In genomic region chr2:120542911-120543527, GRCh38 we compare ENCODE assay signal across 1 cellular context.
A peak's percentile ranks its signal among the peaks of the same experiment; 100 is the strongest.
TF ChIP-seq lines count a peak whose summit lies in the region.

No MANE protein-coding gene starts in this region.

TF ChIP-seq in HepG2, 621 proteins besides CTCF, POLR2A, EP300 and RAD21 (continued from another document and continues in another):
- TF ChIP-seq ZNF362 (CRISPR knock-in tag; IDR thresholded peaks at IDR 0.05; ENCODE audit: borderline replicate concordance) (peak; percentile 47; the same call in 1 of the 2 replicates), TOPORS (CRISPR knock-in tag; IDR thresholded peaks at IDR 0.05) (no peak), ZNF652 (CRISPR knock-in tag; IDR thresholded peaks at IDR 0.05; ENCODE audit: borderline replicate concordance, low read depth) (no peak; the same call in 1 of the 2 replicates), RNF2 (conservative IDR thresholded peaks at IDR 0.05; ENCODE audit: low read depth) (peak; percentile 69; the same call in 1 of the 2 replicates), ZNF30 (CRISPR knock-in tag; IDR thresholded peaks at IDR 0.05) (0 out of 2 replicates have a peak, but pooled peaks have one; percentile 33), RFX5 (IDR thresholded peaks at IDR 0.05; ENCODE audit: low read depth, low read length) (no peak), GTF2F1 (IDR thresholded peaks at IDR 0.05; ENCODE audit: low read length) (no peak), MZF1 (CRISPR knock-in tag; IDR thresholded peaks at IDR 0.05; ENCODE audit: borderline replicate concordance) (no peak), KLF6 (CRISPR knock-in tag; IDR thresholded peaks at IDR 0.05) (no peak), CREB1 (IDR thresholded peaks at IDR 0.05) (no peak), CREB1 (CRISPR knock-in tag; IDR thresholded peaks at IDR 0.05) (peak; percentile 23; the same call in 1 of the 2 replicates), MEF2D (CRISPR knock-in tag; IDR thresholded peaks at IDR 0.05) (0 out of 2 replicates have a peak, but pooled peaks have one; percentile 18), ZNF564 (CRISPR knock-in tag; IDR thresholded peaks at IDR 0.05) (peak; percentile 66), DBP (CRISPR knock-in tag; IDR thresholded peaks at IDR 0.05; ENCODE audit: not compliant biosample characterization) (no peak), ZNF816 (CRISPR knock-in tag; IDR thresholded peaks at IDR 0.05; ENCODE audit: borderline replicate concordance) (peak; percentile 58; the same call in 1 of the 2 replicates), ZNF639 (CRISPR knock-in tag; conservative IDR thresholded peaks at IDR 0.05) (0 out of 2 replicates have a peak, but pooled peaks have one; percentile 34), NR2C2 (CRISPR knock-in tag; IDR thresholded peaks at IDR 0.05; ENCODE audit: borderline replicate concordance) (peak; percentile 32; the same call in 1 of the 2 replicates), ELF3 (CRISPR knock-in tag; IDR thresholded peaks at IDR 0.05) (peak; percentile 44; the same call in 1 of the 2 replicates), TARDBP (CRISPR knock-in tag; IDR thresholded peaks at IDR 0.05) (peak; percentile 72; the same call in 1 of the 2 replicates), ZNF317 (CRISPR knock-in tag; IDR thresholded peaks at IDR 0.05) (peak; percentile 98), ZBTB37 (CRISPR knock-in tag; IDR thresholded peaks at IDR 0.05) (no peak), SOX5 (CRISPR knock-in tag; IDR thresholded peaks at IDR 0.05; ENCODE audit: borderline replicate concordance) (peak; percentile 69; the same call in 1 of the 2 replicates), KDM6A (CRISPR knock-in tag; IDR thresholded peaks at IDR 0.05; ENCODE audit: low read depth) (peak; percentile 38; the same call in 1 of the 2 replicates), SAP130 (CRISPR knock-in tag; IDR thresholded peaks at IDR 0.05; ENCODE audit: low read depth) (peak; percentile 65), ZBTB39 (CRISPR knock-in tag; IDR thresholded peaks at IDR 0.05) (no peak), ZNF251 (CRISPR knock-in tag; IDR thresholded peaks at IDR 0.05) (no peak; the same call in 1 of the 2 replicates), ZBTB7B (CRISPR knock-in tag; IDR thresholded peaks at IDR 0.05) (peak; percentile 59; the same call in 1 of the 2 replicates), BHLHE40 (IDR thresholded peaks at IDR 0.05; ENCODE audit: low read length) (no peak), ZNF563 (CRISPR knock-in tag; IDR thresholded peaks at IDR 0.05) (peak; percentile 53; the same call in 1 of the 2 replicates), SATB2 (CRISPR knock-in tag; IDR thresholded peaks at IDR 0.05) (no peak), PRPF4 (IDR thresholded peaks at IDR 0.05; ENCODE audit: low read depth, low read length, poor library complexity, severe bottlenecking) (no peak), ARNTL (CRISPR knock-in tag; IDR thresholded peaks at IDR 0.05) (peak; percentile 55; the same call in 1 of the 2 replicates), ZNF136 (CRISPR knock-in tag; IDR thresholded peaks at IDR 0.05; ENCODE audit: low read depth) (no peak), SYNCRIP (IDR thresholded peaks at IDR 0.05; ENCODE audit: insufficient read depth, low read depth, low read length) (no peak), NFYC (CRISPR knock-in tag; IDR thresholded peaks at IDR 0.05) (no peak), CERS6 (CRISPR knock-in tag; IDR thresholded peaks at IDR 0.05) (0 out of 2 replicates have a peak, but pooled peaks have one; percentile 56), ZNF451 (CRISPR knock-in tag; IDR thresholded peaks at IDR 0.05) (0 out of 2 replicates have a peak, but pooled peaks have one; percentile 59), FOXA1 (IDR thresholded peaks at IDR 0.05) (no peak), FOXA1 (CRISPR knock-in tag; IDR thresholded peaks at IDR 0.05) (no peak), NR2F1 (CRISPR knock-in tag; IDR thresholded peaks at IDR 0.05) (peak in 1 of 2 experiments; percentile 9; a peak in 1 of 4 replicates), ZFP41 (CRISPR knock-in tag; IDR thresholded peaks at IDR 0.05; ENCODE audit: borderline replicate concordance) (no peak), MYC (CRISPR knock-in tag; IDR thresholded peaks at IDR 0.05; ENCODE audit: borderline replicate concordance) (peak; percentile 57; the same call in 1 of the 2 replicates), RCOR2 (CRISPR knock-in tag; IDR thresholded peaks at IDR 0.05) (peak; percentile 82; the same call in 1 of the 2 replicates), SMC3 (IDR thresholded peaks at IDR 0.05; ENCODE audit: low read length) (0 out of 2 replicates have a peak, but pooled peaks have one; percentile 9), REL (CRISPR knock-in tag; conservative IDR thresholded peaks at IDR 0.05) (no peak), HNRNPL (IDR thresholded peaks at IDR 0.05; ENCODE audit: low read depth, low read length) (no peak), ZNF274 (CRISPR knock-in tag; IDR thresholded peaks at IDR 0.05) (no peak), ZMAT3 (CRISPR knock-in tag; conservative IDR thresholded peaks at IDR 0.05) (peak; percentile 42; the same call in 1 of the 2 replicates), HOXA7 (CRISPR knock-in tag; IDR thresholded peaks at IDR 0.05) (no peak), PRDM4 (CRISPR knock-in tag; IDR thresholded peaks at IDR 0.05; ENCODE audit: borderline replicate concordance) (no peak), ZNF792 (CRISPR knock-in tag; IDR thresholded peaks at IDR 0.05) (no peak), LBX2 (CRISPR knock-in tag; IDR thresholded peaks at IDR 0.05; ENCODE audit: borderline replicate concordance) (0 out of 2 replicates have a peak, but pooled peaks have one; percentile 53), NKX3-1 (CRISPR knock-in tag; IDR thresholded peaks at IDR 0.05) (peak; percentile 87; the same call in 1 of the 2 replicates), NR2F2 (IDR thresholded peaks at IDR 0.05; ENCODE audit: borderline replicate concordance, low read depth) (no peak), ZNF20 (CRISPR knock-in tag; IDR thresholded peaks at IDR 0.05) (no peak), ZNF33B (CRISPR knock-in tag; IDR thresholded peaks at IDR 0.05) (no peak), TEAD3 (CRISPR knock-in tag; optimal IDR thresholded peaks at IDR 0.05; ENCODE audit: borderline replicate concordance) (peak; percentile 88), ZNF260 (CRISPR knock-in tag; IDR thresholded peaks at IDR 0.05; ENCODE audit: borderline replicate concordance, low read depth) (no peak), FOSL2 (CRISPR knock-in tag; IDR thresholded peaks at IDR 0.05) (0 out of 2 replicates have a peak, but pooled peaks have one; percentile 29), NR0B2 (CRISPR knock-in tag; IDR thresholded peaks at IDR 0.05) (no peak), JDP2 (CRISPR knock-in tag; IDR thresholded peaks at IDR 0.05; ENCODE audit: borderline replicate concordance) (no peak), NCOR1 (IDR thresholded peaks at IDR 0.05; ENCODE audit: borderline replicate concordance, low read length) (peak; percentile 77; the same call in 1 of the 2 replicates), DMAP1 (CRISPR knock-in tag; IDR thresholded peaks at IDR 0.05) (peak; percentile 64; the same call in 1 of the 2 replicates), RBFOX2 (IDR thresholded peaks at IDR 0.05; ENCODE audit: low read depth, low read length) (no peak), ZNF709 (CRISPR knock-in tag; IDR thresholded peaks at IDR 0.05) (0 out of 2 replicates have a peak, but pooled peaks have one; percentile 68), MIXL1 (CRISPR knock-in tag; IDR thresholded peaks at IDR 0.05) (0 out of 2 replicates have a peak, but pooled peaks have one; percentile 69)
